21 cellular contexts compared by ENCODE assay signal in the genomic region with DNA sequence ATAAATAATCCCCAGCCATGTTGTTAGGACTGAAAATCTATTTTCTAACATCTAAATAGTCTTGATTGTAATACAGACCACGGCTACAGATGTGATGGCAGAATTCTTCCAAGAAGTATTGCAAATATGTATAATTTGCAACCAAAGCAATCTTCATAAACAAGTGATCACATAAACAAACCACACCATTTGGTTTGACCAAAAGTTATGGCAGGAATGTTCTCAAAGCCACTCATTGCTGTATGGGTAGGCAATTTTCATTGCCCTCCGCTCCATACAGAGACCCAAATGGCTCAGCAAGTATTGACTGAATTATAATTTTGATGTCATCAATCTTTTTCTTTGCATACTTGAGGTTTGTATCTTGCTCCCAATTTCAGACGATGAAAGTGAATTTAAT. TPM values are rescaled to one million over a fixed set of nuclear protein-coding genes. Genes with fewer than 3 reads are reported as not detected.
DNase-seq lines count a peak whose midpoint lies in the region; ATAC-seq and TF ChIP-seq lines count a peak whose summit lies in the region.
"Had no signal": no experiment of that assay in that cellular context is flagged by ENCODE, and none has a peak within 500 bp of the region (broad histone marks: within the 10 kb centered on the region; RNA-seq: fewer than 3 reads in every experiment).

No MANE protein-coding gene starts in this region.

- H3K4me3 Mint-ChIP-seq in osteocyte (ENCODE audit: unreplicated experiment): no peak overlapping the region
- no peak overlapping the region for H3K4me3 Mint-ChIP-seq in natural killer cell treated with Interleukin-12 subunit alpha and Interleukin-12 subunit beta and Interleukin-15 and Interleukin-18, amount 100 ng/mL, for 72 hours
- H3K4me3 Mint-ChIP-seq: activated CD4-positive, alpha-beta memory T cell treated with anti-CD3 and anti-CD28 coated beads, Interleukin-2, amount 10 ng/mL, durations not matched to agents 7 days and 5 days; activated T-cell treated with anti-CD3 and anti-CD28 coated beads, Interleukin-2, amount 50 U/mL, for 4 hours had no signal

- H3K9me3 Mint-ChIP-seq in osteocyte (ENCODE audit: unreplicated experiment): no peaks in the 10 kb centered on the region
- H3K9me3 Mint-ChIP-seq in natural killer cell treated with Interleukin-12 subunit alpha and Interleukin-12 subunit beta and Interleukin-15 and Interleukin-18, amount 100 ng/mL, for 72 hours: no peaks in the 10 kb centered on the region
- H3K9me3 Mint-ChIP-seq: activated CD4-positive, alpha-beta memory T cell treated with anti-CD3 and anti-CD28 coated beads, Interleukin-2, amount 10 ng/mL, durations not matched to agents 7 days and 5 days; activated naive CD4-positive, alpha-beta T cell treated with anti-CD3 and anti-CD28 coated beads, Interleukin-2, amount 50 U/mL, for 72 hours; activated T-cell treated with anti-CD3 and anti-CD28 coated beads, Interleukin-2, amount 50 U/mL, for 4 hours had no signal

- no peak overlapping the region for H3K4me3 ChIP-seq in RWPE2 (ENCODE audit: severe bottlenecking)
- H3K4me3 ChIP-seq: esophagus squamous epithelium, right lobe of liver, vagina had no signal

- no peaks in the 10 kb centered on the region for H3K27me3 ChIP-seq in RWPE2 (ENCODE audit: insufficient read depth, poor library complexity, severe bottlenecking)
- H3K27me3 ChIP-seq: esophagus squamous epithelium, right lobe of liver, vagina had no signal

- H3K27ac ChIP-seq in RWPE2 (ENCODE audit: poor library complexity, severe bottlenecking): peak overlapping the region; percentile 91
- H3K27ac ChIP-seq: esophagus squamous epithelium, right lobe of liver had no signal

- ATAC-seq in RWPE2 (ENCODE audit: low read depth) (no peak), GM21786 (IDR thresholded peaks at IDR 0.05; ENCODE audit: unreplicated experiment) (no peak)
- no peak for ATAC-seq in natural killer cell treated with Interleukin-12 subunit alpha and Interleukin-12 subunit beta and Interleukin-15 and Interleukin-18, amount 100 ng/mL, for 72 hours
- ATAC-seq: Panc1 had no signal

- no peaks in the 10 kb centered on the region for H3K27me3 Mint-ChIP-seq in osteocyte (ENCODE audit: unreplicated experiment)
- peaks cover 12 to 26% of the 10 kb centered on the region in 2 donors for H3K27me3 Mint-ChIP-seq in natural killer cell treated with Interleukin-12 subunit alpha and Interleukin-12 subunit beta and Interleukin-15 and Interleukin-18, amount 100 ng/mL, for 72 hours

- peak overlapping the region; percentile 85 for H3K27ac Mint-ChIP-seq in osteocyte (ENCODE audit: unreplicated experiment)
- H3K27ac Mint-ChIP-seq in natural killer cell treated with Interleukin-12 subunit alpha and Interleukin-12 subunit beta and Interleukin-15 and Interleukin-18, amount 100 ng/mL, for 72 hours: no peak overlapping the region
- H3K27ac Mint-ChIP-seq: activated CD4-positive, alpha-beta memory T cell treated with anti-CD3 and anti-CD28 coated beads, Interleukin-2, amount 10 ng/mL, durations not matched to agents 7 days and 5 days; activated naive CD4-positive, alpha-beta T cell treated with anti-CD3 and anti-CD28 coated beads, Interleukin-2, amount 50 U/mL, for 72 hours had no signal

- peak; percentile 67 for DNase-seq in EL
- DNase-seq in RWPE2 (ENCODE audit: low spot score): no peak
- peak; percentile 71 for DNase-seq in fibroblast of gingiva (ENCODE audit: low read depth)
- no peak for DNase-seq in osteocyte (ENCODE audit: extremely low spot score, unreplicated experiment)
- no peak for DNase-seq in GDM1 (lab: John Stamatoyannopoulos, UW)
- no peak for DNase-seq in natural killer cell treated with Interleukin-12 subunit alpha and Interleukin-12 subunit beta and Interleukin-15 and Interleukin-18, amount 100 ng/mL, for 72 hours (ENCODE audit: low spot score)
- DNase-seq in DMS 273 treated with DMSO at 0.1 percent for 48 hours (lab: John Stamatoyannopoulos, UW): no peak
- DNase-seq: activated CD4-positive, alpha-beta memory T cell treated with anti-CD3 and anti-CD28 coated beads, Interleukin-2, amount 10 ng/mL, durations not matched to agents 7 days and 5 days; activated T-cell treated with anti-CD3 and anti-CD28 coated beads, Interleukin-2, amount 50 U/mL, for 4 hours; AML-193; esophagus squamous epithelium; hippocampal formation; midbrain; MV-4-11; right lobe of liver; stimulated activated CD4-positive, alpha-beta T cell treated with anti-CD3 and anti-CD28 coated beads, Interleukin-2, amount 100 ng/mL, for 24 hours; T-helper 1 cell had no signal

- no peaks in the 10 kb centered on the region for H3K36me3 ChIP-seq in RWPE2 (ENCODE audit: low read depth)
- H3K36me3 ChIP-seq: esophagus squamous epithelium, right lobe of liver, vagina had no signal

- peaks cover 33% of the 10 kb centered on the region for H3K4me1 ChIP-seq in RWPE2 (ENCODE audit: insufficient read depth, poor library complexity, severe bottlenecking)

- TF ChIP-seq CTCF in RWPE2 (IDR thresholded peaks at IDR 0.05; ENCODE audit: poor library complexity, severe bottlenecking): no peak
- no peak for TF ChIP-seq CTCF in osteocyte (IDR thresholded peaks at IDR 0.05)

- no peaks in the 10 kb centered on the region for H3K9me3 ChIP-seq in RWPE2 (ENCODE audit: severe bottlenecking)
- H3K9me3 ChIP-seq: esophagus squamous epithelium, right lobe of liver, vagina had no signal

- peaks cover 37% of the 10 kb centered on the region for H3K4me1 Mint-ChIP-seq in osteocyte (ENCODE audit: unreplicated experiment)
- H3K4me1 Mint-ChIP-seq in natural killer cell treated with Interleukin-12 subunit alpha and Interleukin-12 subunit beta and Interleukin-15 and Interleukin-18, amount 100 ng/mL, for 72 hours (ENCODE audit: low read depth in 2 of 2): peaks cover 0 to 4% of the 10 kb centered on the region in 2 donors

- no peaks in the 10 kb centered on the region for H3K36me3 Mint-ChIP-seq in osteocyte (ENCODE audit: unreplicated experiment)
- no peaks in the 10 kb centered on the region for H3K36me3 Mint-ChIP-seq in natural killer cell treated with Interleukin-12 subunit alpha and Interleukin-12 subunit beta and Interleukin-15 and Interleukin-18, amount 100 ng/mL, for 72 hours
- H3K36me3 Mint-ChIP-seq: activated naive CD4-positive, alpha-beta T cell treated with anti-CD3 and anti-CD28 coated beads, Interleukin-2, amount 50 U/mL, for 72 hours had no signal

RNA-seq across cellular contexts. Expression of a gene that starts 19.0 kb away (rescaled TPM):
- 16.0 and 17.2 TPM in 2 replicates for total RNA-seq in osteocyte
- under 1 TPM in 1 of 2 donors, not detected in 1; 0.64 TPM for total RNA-seq in natural killer cell treated with Interleukin-12 subunit alpha and Interleukin-12 subunit beta and Interleukin-15 and Interleukin-18, amount 100 ng/mL, for 72 hours

Comparison
In these comparisons a context has a peak if more than half of its experiments do, and no peak if none do; other contexts are left out.
1. DNase-seq: peak in EL (single experiment) and fibroblast of gingiva (single experiment); none in RWPE2 (single experiment), osteocyte (single experiment), GDM1 (single experiment), natural killer cell treated with Interleukin-12 subunit alpha and Interleukin-12 subunit beta and Interleukin-15 and Interleukin-18, amount 100 ng/mL, for 72 hours (single experiment) and DMS 273 treated with DMSO at 0.1 percent for 48 hours (single experiment).
2. RNA of a gene that starts 19.0 kb away (total RNA-seq): 16.0 to 17.2 TPM in osteocyte; 0.64 TPM in natural killer cell treated with Interleukin-12 subunit alpha and Interleukin-12 subunit beta and Interleukin-15 and Interleukin-18, amount 100 ng/mL, for 72 hours; every median in the first group is over 10 times any median in the second.